ENCODE assay signal across 25 cellular contexts in the genomic region with DNA sequence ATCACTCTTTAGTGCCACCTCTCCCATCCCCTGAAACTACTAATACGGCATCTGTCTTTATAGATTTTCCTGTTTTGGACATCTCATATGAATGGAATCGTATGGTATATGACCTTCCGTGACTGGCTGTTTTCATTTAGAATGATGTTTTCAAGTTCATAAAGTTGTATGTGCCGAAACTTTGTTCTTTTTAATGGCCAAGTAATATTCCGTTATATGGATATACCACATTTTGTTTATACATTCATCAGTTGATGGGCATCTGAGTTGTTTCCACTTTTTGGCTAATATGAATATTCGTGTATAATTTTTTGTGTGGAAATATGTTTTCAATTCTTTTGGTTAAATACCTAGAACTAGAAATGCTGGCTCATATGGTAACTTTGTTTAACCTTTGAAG. TPM values are rescaled to one million over a fixed set of nuclear protein-coding genes. Genes with fewer than 3 reads are reported as not detected.
A peak's percentile ranks its signal among the peaks of the same experiment; 100 is the strongest.
DNase-seq lines count a peak whose midpoint lies in the region; ATAC-seq, FAIRE-seq and TF ChIP-seq lines count a peak whose summit lies in the region.
"Had no signal": no experiment of that assay in that cellular context is flagged by ENCODE, and none has a peak within 500 bp of the region (broad histone marks: within the 10 kb centered on the region; RNA-seq: fewer than 3 reads in every experiment).

No MANE protein-coding gene starts in this region.

- H3K9me3 ChIP-seq in HEK293 (ENCODE audit: control insufficient read depth, insufficient read depth, low read depth, low read length), result peaks cover 2% of the 10 kb centered on the region; the same call in 1 of the 2 replicates
- no peaks in the 10 kb centered on the region for H3K9me3 ChIP-seq in K562 (replicated peaks; ENCODE audit: control insufficient read depth, insufficient read depth, low read depth, low read length)
- H3K9me3 ChIP-seq: BE2C, HAP-1 had no signal

- no peak for TF ChIP-seq RAD21 in K562 (CRISPR knock-in tag; conservative IDR thresholded peaks at IDR 0.05 in 1 of 2, IDR thresholded peaks at IDR 0.05 in 1 of 2)

- no peaks in the 10 kb centered on the region for H3K9me3 Mint-ChIP-seq in endothelial cell (ENCODE audit: unreplicated experiment)
- peaks cover 12% of the 10 kb centered on the region for H3K9me3 Mint-ChIP-seq in T-helper 2 cell treated with Interferon-gamma antibody and Interleukin-4, amounts not matched to agents 5 μg/mL and 100 μg/mL, for 36 hours

- TF ChIP-seq CTCF in HEK293 (tag by site-specific recombination; IDR thresholded peaks at IDR 0.05) (no peak), K562 (IDR thresholded peaks at IDR 0.05 in 2 of 3, conservative IDR thresholded peaks at IDR 0.05 in 1 of 3; ENCODE audit: insufficient read depth in 2 of 3, low read depth in 1 of 3, low read length in 3 of 3) (no peak), endothelial cell (IDR thresholded peaks at IDR 0.05; ENCODE audit: unreplicated experiment) (no peak)

- H3K9ac ChIP-seq in K562 (ENCODE audit: insufficient read depth in 1 of 2, low read depth in 2 of 2, low read length in 2 of 2), result no peak overlapping the region
- H3K9ac ChIP-seq: BLaER1 treated with 17β-estradiol and CSF1 and Interleukin-3, amounts not matched to agents 10 nM and 100 nM had no signal

- peaks cover 81% of the 10 kb centered on the region for H3K79me2 ChIP-seq in K562 (ENCODE audit: control insufficient read depth, insufficient read depth, low read length)

- DNase-seq in GM18507 (ENCODE audit: extremely low spot score, insufficient read length, low read depth) (no peak), K562 (ENCODE audit: extremely low read depth in 1 of 4, low spot score in 3 of 4) (no peak), endothelial cell (ENCODE audit: low spot score) (no peak), NCI-H510A (lab: John Stamatoyannopoulos, UW) (no peak)
- DNase-seq in T-helper 2 cell treated with Interferon-gamma antibody and Interleukin-4, amounts not matched to agents 5 μg/mL and 100 μg/mL, for 36 hours (ENCODE audit: low spot score), result no peak
- DNase-seq: 8988T; ACHN; AML-193; BE2C; CD4-positive, alpha-beta T cell; CD8-positive, alpha-beta memory T cell; DMS 273 treated with DMSO at 0.1 percent for 48 hours; DMS79; EL; GDM1 had no signal

- H3K36me3 ChIP-seq in HEK293 (ENCODE audit: control insufficient read depth in 2 of 2, insufficient read depth in 1 of 2, low read length in 2 of 2), result peaks cover 4 to 5% of the 10 kb centered on the region in 2 experiments; a peak in 2 of 3 replicates
- peaks cover 15% of the 10 kb centered on the region; the same call in 1 of the 3 replicates for H3K36me3 ChIP-seq in K562 (ENCODE audit: control insufficient read depth, insufficient read depth, low read length)
- H3K36me3 ChIP-seq: BE2C, HAP-1 had no signal

- no peak for ATAC-seq in K562
- ATAC-seq in HG03520 (IDR thresholded peaks at IDR 0.05; ENCODE audit: unreplicated experiment), result no peak
- ATAC-seq: A549, GM23338 had no signal

- H3K27me3 ChIP-seq in K562 (ENCODE audit: control insufficient read depth in 2 of 2, insufficient read depth in 2 of 2, low read length in 2 of 2), result no peaks in the 10 kb centered on the region
- H3K27me3 ChIP-seq: BE2C; BLaER1 treated with 17β-estradiol and CSF1 and Interleukin-3, amounts not matched to agents 10 nM and 100 nM had no signal

- CTCF ChIA-PET in HEK293 (lab: Yijun Ruan, JAX), result no interaction called here
- CTCF ChIA-PET in K562 (lab: Yijun Ruan, JAX; ENCODE audit: low intra/inter-chr PET ratio), result no interaction called here

- H3K36me3 Mint-ChIP-seq in endothelial cell (ENCODE audit: low read depth, unreplicated experiment), result peaks cover 26% of the 10 kb centered on the region
- H3K36me3 Mint-ChIP-seq in T-helper 2 cell treated with Interferon-gamma antibody and Interleukin-4, amounts not matched to agents 5 μg/mL and 100 μg/mL, for 36 hours (ENCODE audit: low read depth), result peaks cover 43% of the 10 kb centered on the region

- peak; percentile 29 for FAIRE-seq in GM18507 (lab: Jason Lieb, UNC)
- FAIRE-seq in K562 (lab: Jason Lieb, UNC), result no peak
- FAIRE-seq: D721Med, GM12891, H54 had no signal

- no peak overlapping the region for H3K27ac Mint-ChIP-seq in endothelial cell (ENCODE audit: unreplicated experiment)
- H3K27ac Mint-ChIP-seq in T-helper 2 cell treated with Interferon-gamma antibody and Interleukin-4, amounts not matched to agents 5 μg/mL and 100 μg/mL, for 36 hours, result no peak overlapping the region
- H3K27ac Mint-ChIP-seq: CD4-positive, alpha-beta T cell; CD8-positive, alpha-beta memory T cell; GM23338 had no signal

- H3K4me1 Mint-ChIP-seq in endothelial cell (ENCODE audit: unreplicated experiment), result peaks cover 25% of the 10 kb centered on the region
- H3K4me1 Mint-ChIP-seq in T-helper 2 cell treated with Interferon-gamma antibody and Interleukin-4, amounts not matched to agents 5 μg/mL and 100 μg/mL, for 36 hours (ENCODE audit: low read depth), result peaks cover 18% of the 10 kb centered on the region

- no peaks in the 10 kb centered on the region for H3K27me3 Mint-ChIP-seq in endothelial cell (ENCODE audit: unreplicated experiment)
- no peaks in the 10 kb centered on the region for H3K27me3 Mint-ChIP-seq in T-helper 2 cell treated with Interferon-gamma antibody and Interleukin-4, amounts not matched to agents 5 μg/mL and 100 μg/mL, for 36 hours (ENCODE audit: low read depth)
- H3K27me3 Mint-ChIP-seq: CD4-positive, alpha-beta T cell; CD8-positive, alpha-beta memory T cell had no signal

- BruUV-seq in K562 (replicated peaks; lab: Mats Ljungman, UMichigan), result no TSS peak

- intact Hi-C loops in K562 (cut with micrococcal nuclease), result no loop called here

- H3K9me1 ChIP-seq in K562 (ENCODE audit: control insufficient read depth, insufficient read depth, low read length), result no peaks in the 10 kb centered on the region

- TF ChIP-seq POLR2A in K562 (conservative IDR thresholded peaks at IDR 0.05), result no peak

- POLR2A ChIA-PET in HEK293 (lab: Yijun Ruan, JAX) (no interaction called here), K562 (lab: Yijun Ruan, JAX) (no interaction called here)

- TF ChIP-seq EP300 in K562 (IDR thresholded peaks at IDR 0.05; ENCODE audit: low read length), result no peak

- no peak overlapping the region for H3K4me2 ChIP-seq in K562 (ENCODE audit: insufficient read depth, low read length)
- H3K4me2 ChIP-seq: A549; BLaER1 treated with 17β-estradiol and CSF1 and Interleukin-3, amounts not matched to agents 10 nM and 100 nM; GM23338 had no signal

- no peaks in the 10 kb centered on the region for H3K4me1 ChIP-seq in HEK293 (ENCODE audit: control insufficient read depth, insufficient read depth, low read length)
- no peaks in the 10 kb centered on the region for H3K4me1 ChIP-seq in K562 (replicated peaks in 1 of 2; ENCODE audit: control insufficient read depth in 2 of 2, insufficient read depth in 2 of 2, low read length in 2 of 2)
- H3K4me1 ChIP-seq: BE2C had no signal

- no peak overlapping the region for H3K27ac ChIP-seq in HEK293 (ENCODE audit: extremely low read depth, low read depth, low read length)
- H3K27ac ChIP-seq in K562 (ENCODE audit: extremely low read depth, low read depth, low read length), result no peak overlapping the region
- H3K27ac ChIP-seq: A549; BLaER1 treated with 17β-estradiol and CSF1 and Interleukin-3, amounts not matched to agents 10 nM and 100 nM had no signal

- no peak overlapping the region for H2AFZ ChIP-seq in K562 (ENCODE audit: low read depth, low read length)
- H2AFZ ChIP-seq: GM23338 had no signal

- peak overlapping the region; percentile 26 for H3K4me3 Mint-ChIP-seq in endothelial cell (ENCODE audit: unreplicated experiment)
- H3K4me3 Mint-ChIP-seq in T-helper 2 cell treated with Interferon-gamma antibody and Interleukin-4, amounts not matched to agents 5 μg/mL and 100 μg/mL, for 36 hours, result no peak overlapping the region
- H3K4me3 Mint-ChIP-seq: CD14-positive monocyte; CD4-positive, alpha-beta T cell; CD8-positive, alpha-beta memory T cell; GM23338 had no signal

- no peaks in the 10 kb centered on the region for H4K20me1 ChIP-seq in K562 (replicated peaks; ENCODE audit: control insufficient read depth, insufficient read depth, low read length)

- H3K4me3 ChIP-seq in HEK293 (ENCODE audit: low read depth, low read length), result no peak overlapping the region
- H3K4me3 ChIP-seq in K562, result no peak overlapping the region
- H3K4me3 ChIP-seq: A549; BLaER1 treated with 17β-estradiol and CSF1 and Interleukin-3, amounts not matched to agents 10 nM and 100 nM; GM23338; HAP-1 had no signal

- 96% methylated on average over 6 of the region's 6 CpGs for WGBS in K562 (ENCODE audit: insufficient coverage, low coverage, missing lambda C conversion rate)

- in situ Hi-C loops in K562 (cut with MboI), result no loop called here

TF ChIP-seq in HEK293, 187 proteins besides CTCF, POLR2A, EP300 and RAD21 (continues in another document):
- TF ChIP-seq YY1 (tag by site-specific recombination; IDR thresholded peaks at IDR 0.05), result no peak

TF ChIP-seq in K562, 482 proteins besides CTCF, POLR2A, EP300 and RAD21 (continues in another document):
- no peak for TF ChIP-seq ZBTB8A (IDR thresholded peaks at IDR 0.05; ENCODE audit: partially characterized antibody)
- peak; percentile 89 for TF ChIP-seq ZNF146 (CRISPR knock-in tag; IDR thresholded peaks at IDR 0.05; ENCODE audit: unreplicated experiment)
- TF ChIP-seq EWSR1 (IDR thresholded peaks at IDR 0.05; ENCODE audit: borderline replicate concordance, low read depth, partially characterized antibody), result no peak
- no peak for TF ChIP-seq CBFA2T3 (IDR thresholded peaks at IDR 0.05)
- TF ChIP-seq KDM1A (IDR thresholded peaks at IDR 0.05), result 0 out of 4 replicates have a peak, but pooled peaks of 1 of the 2 experiments have one; percentile 21
- TF ChIP-seq SRSF9 (IDR thresholded peaks at IDR 0.05; ENCODE audit: borderline replicate concordance, low read depth, low read length), result no peak

RNA-seq across cellular contexts. Expression of a gene that starts 49.5 kb away (rescaled TPM):
- total RNA-seq in K562 (2011; cell fraction: chromatin; rRNA removed; ENCODE audit: low replicate concordance), result 87.2 and 162 TPM in 2 replicates
- total RNA-seq in K562 (2011; cell fraction: nucleolus; rRNA removed), result 37.2 and 53.8 TPM in 2 replicates
- 68.6 and 73.0 TPM in 2 replicates for total RNA-seq in K562 (2011; cell fraction: nucleoplasm; rRNA removed)
- total RNA-seq in K562 (2014; rRNA removed) (19.6 and 25.4 TPM in 2 replicates), K562 (2014; rRNA removed; fragmentation: Illumina TruSeq; extraction: Trizol) (28.5 and 37.5 TPM in 2 replicates), K562 (2015; rRNA removed; fragmentation: Illumina TruSeq; extraction: Trizol) (30.4 and 31.0 TPM in 2 replicates), K562 (2021) (25.4 and 25.7 TPM in 2 replicates), endothelial cell (ENCODE audit: unreplicated experiment) (67.8 TPM)
- polyA plus RNA-seq in K562 (2011; rRNA removed) (47.6 and 54.0 TPM in 2 replicates), K562 (2014; fragmentation: Illumina TruSeq; extraction: Trizol) (49.3 and 59.1 TPM in 2 replicates), K562 (2014; fragmentation: Nextera tagmentation; extraction: Ambion mirVana) (10 to 100 TPM; 19.4 to 41.4 TPM), K562 (2014; rRNA removed) (18.0 and 22.9 TPM in 2 replicates)
- polyA plus RNA-seq in K562 (2011; cell fraction: cytosol; rRNA removed), result 49.6 and 51.8 TPM in 2 replicates
- polyA plus RNA-seq in K562 (2011; cell fraction: nucleus; rRNA removed), result 46.2 and 52.5 TPM in 2 replicates
- polyA plus RNA-seq in K562 (2012), result 28.4 and 34.6 TPM in 2 replicates
- polyA minus RNA-seq in K562 (2011; rRNA and poly(A)+ RNA removed), result 87.9 and 90.2 TPM in 2 replicates
- 24.9 and 37.7 TPM in 2 replicates for polyA minus RNA-seq in K562 (2011; cell fraction: cytosol; rRNA and poly(A)+ RNA removed)
- polyA minus RNA-seq in K562 (2011; cell fraction: nucleus; rRNA and poly(A)+ RNA removed), result 51.4 and 99.6 TPM in 2 replicates
